ENCODE assay signal across 8 cellular contexts in the genomic region with DNA sequence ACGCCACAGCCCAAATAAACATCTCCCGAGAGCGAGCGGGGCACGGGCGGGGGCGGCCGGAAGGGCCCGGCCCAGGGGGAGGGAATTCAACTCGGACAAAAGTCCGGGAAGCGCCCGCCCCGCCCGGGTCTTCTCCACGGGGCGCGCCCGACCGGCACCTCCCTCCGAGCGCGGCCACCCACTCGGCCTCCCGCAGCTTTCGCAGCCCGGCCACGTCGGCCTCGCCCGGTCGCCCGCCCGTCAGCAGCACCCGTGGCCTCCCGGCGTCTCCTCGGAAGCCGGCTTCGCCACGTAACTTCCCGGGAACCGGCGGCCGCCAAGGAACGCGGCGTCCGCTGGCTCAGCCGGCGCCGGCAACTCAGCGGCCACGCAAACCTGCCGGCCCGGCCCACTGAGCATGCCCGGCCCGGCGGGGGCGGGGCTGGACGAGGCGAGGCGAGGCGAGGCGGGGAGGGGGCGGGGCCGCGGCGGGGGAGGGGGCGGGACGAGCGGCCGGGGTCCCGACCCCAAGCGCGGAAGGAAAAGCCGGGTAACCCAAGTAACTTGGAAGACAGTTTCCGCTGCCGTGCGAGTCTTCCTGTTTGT. TPM values are rescaled to one million over a fixed set of nuclear protein-coding genes. Genes with fewer than 3 reads are reported as not detected.
DNase-seq lines count a peak whose midpoint lies in the region; ATAC-seq and TF ChIP-seq lines count a peak whose summit lies in the region.

A gene (minus strand): TSS at position 369 of the 585 bp plus-strand sequence. CDS start 440 bp downstream, outside the sequence.

- H3K27me3 ChIP-seq in lung (ENCODE audit: control insufficient read depth, insufficient read depth) = no peaks in the 10 kb centered on the region

- no peak for TF ChIP-seq CTCF in lung (IDR thresholded peaks at IDR 0.05; ENCODE audit: control extremely low read depth, extremely low read depth)

- 0 to 1% methylated on average over 64 to 80 of the region's 80 CpGs for WGBS in lung, 2 donors

- ATAC-seq in HG03354 (IDR thresholded peaks at IDR 0.05; ENCODE audit: poor library complexity, severe bottlenecking, unreplicated experiment) (peak; percentile 19), lung (ENCODE audit: insufficient read depth, low FRiP score) (peak; percentile 90), GM19023 (IDR thresholded peaks at IDR 0.05; ENCODE audit: unreplicated experiment) (no peak), HG03135 (IDR thresholded peaks at IDR 0.05; ENCODE audit: unreplicated experiment) (no peak)

- DNase-seq in CD1c-positive myeloid dendritic cell (ENCODE audit: extremely low spot score) (peak; percentile 10), SHP77 treated with DMSO at 0.1 percent for 48 hours (lab: John Stamatoyannopoulos, UW) (peak; percentile 29), epidermal melanocyte (ENCODE audit: insufficient read length, low spot score) (peak; percentile 26), lung (ENCODE audit: low spot score) (peak; percentile 70), superior temporal gyrus (ENCODE audit: extremely low spot score) (peak; percentile 65)

- peaks cover 0 to 4% of the 10 kb centered on the region in 2 donors for H3K9me3 ChIP-seq in lung (ENCODE audit: control insufficient read depth in 2 of 2, insufficient read depth in 1 of 2, low read length in 1 of 2)

- peak within 1 kb of the TSS; percentile 92 for H3K4me3 ChIP-seq in lung

- H3K4me1 ChIP-seq in lung (ENCODE audit: control insufficient read depth in 2 of 2, insufficient read depth in 2 of 2, low read length in 2 of 2) = peaks cover 5 to 8% of the 10 kb centered on the region in 2 donors

- peak within 1 kb of the TSS; percentile 98 to 99 for H3K27ac ChIP-seq in lung (ENCODE audit: low read depth in 1 of 2, low read length in 1 of 2)

- no peaks in the 10 kb centered on the region for H3K36me3 ChIP-seq in lung (ENCODE audit: control insufficient read depth in 2 of 2, insufficient read depth in 2 of 2, low read length in 2 of 2)

RNA-seq across cellular contexts. Expression of the gene that starts here (rescaled TPM):
- 100 to 1,000 TPM in 1 of 2 donors, 10 to 100 TPM in 1; 84.6 to 211 TPM for total RNA-seq in lung
- polyA plus RNA-seq in lung = 10 to 100 TPM; 20.6 to 23.0 TPM

Comparison
In these comparisons a context has a peak if more than half of its experiments do, and no peak if none do; other contexts are left out.
1. DNase-seq: peak in every context shown above with its lines; median percentile 70 in lung; 65 in superior temporal gyrus; 29 in SHP77 treated with DMSO at 0.1 percent for 48 hours; 26 in epidermal melanocyte; 10 in CD1c-positive myeloid dendritic cell.
2. ATAC-seq: peak in HG03354 (single experiment) and lung (single experiment); none in GM19023 (single experiment) and HG03135 (single experiment).